23 cellular contexts compared by ENCODE assay signal in genomic region chr7:47875998-47876744, GRCh38.
DNase-seq lines count a peak whose midpoint lies in the region; ATAC-seq and TF ChIP-seq lines count a peak whose summit lies in the region.
"Had no signal": no experiment of that assay in that cellular context is flagged by ENCODE, and none has a peak within 500 bp of the region (broad histone marks: within the 10 kb centered on the region; RNA-seq: fewer than 3 reads in every experiment).

No MANE protein-coding gene starts in this region.

- H3K36me3 ChIP-seq in heart right ventricle, result peaks cover 0 to 22% (median 0%) of the 10 kb centered on the region in 9 donors
- H3K36me3 ChIP-seq in esophagus muscularis mucosa, result peaks cover 0 to 13% (median 0%) of the 10 kb centered on the region in 4 donors
- H3K36me3 ChIP-seq: BE2C had no signal

- H3K9me3 Mint-ChIP-seq in central memory CD8-positive, alpha-beta T cell, result no peaks in the 10 kb centered on the region
- no peaks in the 10 kb centered on the region for H3K9me3 Mint-ChIP-seq in stimulated activated effector memory CD8-positive, alpha-beta T cell treated with anti-CD3 and anti-CD28 coated beads, Interleukin-12 subunit alpha, Interleukin-12 subunit beta, amount 100 ng/mL, for 72 hours
- H3K9me3 Mint-ChIP-seq: CD14-positive monocyte; CD8-positive, alpha-beta memory T cell had no signal

- no peaks in the 10 kb centered on the region for H3K4me1 Mint-ChIP-seq in central memory CD8-positive, alpha-beta T cell
- peaks cover 6% of the 10 kb centered on the region for H3K4me1 Mint-ChIP-seq in stimulated activated effector memory CD8-positive, alpha-beta T cell treated with anti-CD3 and anti-CD28 coated beads, Interleukin-12 subunit alpha, Interleukin-12 subunit beta, amount 100 ng/mL, for 72 hours
- H3K4me1 Mint-ChIP-seq: CD14-positive monocyte; CD8-positive, alpha-beta memory T cell had no signal

- peaks cover 2% of the 10 kb centered on the region for H3K36me3 Mint-ChIP-seq in central memory CD8-positive, alpha-beta T cell (ENCODE audit: insufficient read depth)
- no peaks in the 10 kb centered on the region for H3K36me3 Mint-ChIP-seq in stimulated activated effector memory CD8-positive, alpha-beta T cell treated with anti-CD3 and anti-CD28 coated beads, Interleukin-12 subunit alpha, Interleukin-12 subunit beta, amount 100 ng/mL, for 72 hours
- H3K36me3 Mint-ChIP-seq: CD14-positive monocyte; CD8-positive, alpha-beta memory T cell had no signal

- H3K4me1 ChIP-seq in heart right ventricle, result peaks cover 0 to 10% (median 0%) of the 10 kb centered on the region in 9 donors
- no peaks in the 10 kb centered on the region for H3K4me1 ChIP-seq in esophagus muscularis mucosa
- H3K4me1 ChIP-seq in foreskin keratinocyte, result no peaks in the 10 kb centered on the region
- H3K4me1 ChIP-seq: BE2C had no signal

- peak overlapping the region; percentile 35 for H3K27ac Mint-ChIP-seq in central memory CD8-positive, alpha-beta T cell (ENCODE audit: low read depth)
- no peak overlapping the region for H3K27ac Mint-ChIP-seq in stimulated activated effector memory CD8-positive, alpha-beta T cell treated with anti-CD3 and anti-CD28 coated beads, Interleukin-12 subunit alpha, Interleukin-12 subunit beta, amount 100 ng/mL, for 72 hours
- H3K27ac Mint-ChIP-seq: CD14-positive monocyte; CD8-positive, alpha-beta memory T cell had no signal

- H3K9me3 ChIP-seq in heart right ventricle (no peaks in the 10 kb centered on the region), esophagus muscularis mucosa (no peaks in the 10 kb centered on the region)
- H3K9me3 ChIP-seq: BE2C had no signal

- peak overlapping the region in 1 of 10 donors; percentile 21 for H3K27ac ChIP-seq in heart right ventricle
- H3K27ac ChIP-seq in esophagus muscularis mucosa (replicated peaks in 1 of 4), result no peak overlapping the region
- no peak overlapping the region for H3K27ac ChIP-seq in foreskin keratinocyte
- H3K27ac ChIP-seq: PC-9 had no signal

- H3K4me3 Mint-ChIP-seq in central memory CD8-positive, alpha-beta T cell, result no peak overlapping the region
- H3K4me3 Mint-ChIP-seq in stimulated activated effector memory CD8-positive, alpha-beta T cell treated with anti-CD3 and anti-CD28 coated beads, Interleukin-12 subunit alpha, Interleukin-12 subunit beta, amount 100 ng/mL, for 72 hours, result no peak overlapping the region
- H3K4me3 Mint-ChIP-seq: CD14-positive monocyte; CD8-positive, alpha-beta memory T cell had no signal

- TF ChIP-seq EP300 in esophagus muscularis mucosa (IDR thresholded peaks at IDR 0.05), result no peak

- intact Hi-C loops in heart right ventricle (cut with DNase I), result no loop called here
- intact Hi-C loops in left cardiac atrium (cut with DNase I), result no loop called here
- intact Hi-C loops in esophagus muscularis mucosa (cut with DNase I), result no loop called here

- TF ChIP-seq POLR2A in esophagus muscularis mucosa (IDR thresholded peaks at IDR 0.05; ENCODE audit: low read depth), result no peak

- H3K4me3 ChIP-seq in heart right ventricle (no peak overlapping the region), esophagus muscularis mucosa (no peak overlapping the region)
- H3K4me3 ChIP-seq: PC-9 had no signal

- no peak for DNase-seq in heart right ventricle
- DNase-seq in left cardiac atrium, result no peak
- no peak for DNase-seq in central memory CD8-positive, alpha-beta T cell (ENCODE audit: low spot score in 2 of 2)
- peak; percentile 82 for DNase-seq in esophagus muscularis mucosa (ENCODE audit: extremely low spot score)
- DNase-seq in stimulated activated effector memory CD8-positive, alpha-beta T cell treated with anti-CD3 and anti-CD28 coated beads, Interleukin-12 subunit alpha, Interleukin-12 subunit beta, amount 100 ng/mL, for 72 hours (ENCODE audit: low spot score in 2 of 2), result no peak
- no peak for DNase-seq in NCI-H2081 (lab: John Stamatoyannopoulos, UW)
- DNase-seq in foreskin keratinocyte, result no peak
- DNase-seq: BE2C; CD8-positive, alpha-beta memory T cell; DMS79 treated with DMSO at 0.1 percent for 48 hours; H7; Karpas-422; NCI-H1092 treated with DMSO at 0.1 percent for 48 hours; NCI-H1436; NCI-H187; NCI-H446; NCI-H524 treated with DMSO at 0.1 percent for 48 hours; NCI-H774; PC-9; RPMI8226; SHP77 treated with DMSO at 0.1 percent for 48 hours had no signal

- H3K27me3 ChIP-seq in heart right ventricle (no peaks in the 10 kb centered on the region), esophagus muscularis mucosa (no peaks in the 10 kb centered on the region), foreskin keratinocyte (peaks cover 22% of the 10 kb centered on the region)
- H3K27me3 ChIP-seq: BE2C had no signal

- no peak for TF ChIP-seq CTCF in heart right ventricle (IDR thresholded peaks at IDR 0.05)
- TF ChIP-seq CTCF in esophagus muscularis mucosa (IDR thresholded peaks at IDR 0.05), result no peak
- TF ChIP-seq CTCF in foreskin keratinocyte (conservative IDR thresholded peaks at IDR 0.05), result no peak

- no peaks in the 10 kb centered on the region for H3K27me3 Mint-ChIP-seq in central memory CD8-positive, alpha-beta T cell
- H3K27me3 Mint-ChIP-seq: CD8-positive, alpha-beta memory T cell had no signal

- ATAC-seq in heart right ventricle, result peak in 6 of 8 donors; percentile 11 to 92 (median 28)
- ATAC-seq in left cardiac atrium, result no peak
- ATAC-seq in central memory CD8-positive, alpha-beta T cell (replicated peaks; ENCODE audit: extremely low read depth, poor library complexity, severe bottlenecking), result no peak
- peak; percentile 29 for ATAC-seq in stimulated activated effector memory CD8-positive, alpha-beta T cell treated with anti-CD3 and anti-CD28 coated beads, Interleukin-12 subunit alpha, Interleukin-12 subunit beta, amount 100 ng/mL, for 72 hours
- no peak for ATAC-seq in foreskin keratinocyte
- no peak for ATAC-seq in HG03159 (IDR thresholded peaks at IDR 0.05; ENCODE audit: unreplicated experiment)

- WGBS in heart right ventricle, 2 donors, result 88 to 89% methylated on average over 2 of the region's 2 CpGs
- 64% methylated on average over 2 of the region's 2 CpGs for WGBS in esophagus muscularis mucosa

Comparison
In these comparisons a context has a peak if more than half of its experiments do, and no peak if none do; other contexts are left out.
1. ATAC-seq: peak in heart right ventricle (6 of 8) and stimulated activated effector memory CD8-positive, alpha-beta T cell treated with anti-CD3 and anti-CD28 coated beads, Interleukin-12 subunit alpha, Interleukin-12 subunit beta, amount 100 ng/mL, for 72 hours (single experiment); none in left cardiac atrium (0 of 2), central memory CD8-positive, alpha-beta T cell (single experiment), foreskin keratinocyte (single experiment) and HG03159 (single experiment).